Comparison of ENCODE assay signal across 9 cellular contexts in the genomic region with DNA sequence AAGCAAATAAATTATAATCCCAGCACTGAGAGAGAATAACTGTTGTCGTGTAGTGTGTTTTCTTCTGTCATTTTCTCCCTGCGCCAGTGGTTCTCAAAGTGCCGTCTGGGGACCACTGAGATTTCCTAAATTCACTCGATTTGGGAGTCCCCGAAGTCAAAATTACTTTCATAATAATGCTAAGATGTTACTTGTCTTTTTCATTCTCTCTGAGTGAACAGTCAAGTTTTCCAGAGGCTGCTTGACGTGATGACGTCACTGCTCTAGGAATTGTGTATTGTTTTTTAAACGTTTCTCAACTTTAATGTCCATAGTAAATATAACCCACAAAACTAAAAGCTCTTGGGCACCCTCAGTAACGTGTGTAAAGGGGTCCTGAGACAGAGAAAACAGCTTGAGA. TPM values are rescaled to one million over a fixed set of nuclear protein-coding genes. Genes with fewer than 3 reads are reported as not detected.
DNase-seq lines count a peak whose midpoint lies in the region; ATAC-seq, FAIRE-seq and TF ChIP-seq lines count a peak whose summit lies in the region.
"Had no signal": no experiment of that assay in that cellular context is flagged by ENCODE, and none has a peak within 500 bp of the region (broad histone marks: within the 10 kb centered on the region; RNA-seq: fewer than 3 reads in every experiment).

No MANE protein-coding gene starts in this region.

- no peaks in the 10 kb centered on the region for H3K9me3 Mint-ChIP-seq in activated naive CD8-positive, alpha-beta T cell treated with anti-CD3 and anti-CD28 coated beads, Interleukin-2, amount 10 ng/mL, durations not matched to agents 7 days and 5 days

- WGBS in heart right ventricle, 2 donors = 48 to 51% methylated on average over 9 of the region's 9 CpGs
- 31% methylated on average over 9 of the region's 9 CpGs for WGBS in right lobe of liver (ENCODE audit: insufficient coverage, low coverage, low lambda C conversion rate, missing lambda C conversion rate)

- peaks cover 0 to 35% (median 22%) of the 10 kb centered on the region in 9 donors for H3K36me3 ChIP-seq in heart right ventricle
- peaks cover 0 to 28% (median 16%) of the 10 kb centered on the region in 4 donors for H3K36me3 ChIP-seq in right lobe of liver
- peaks cover 30% of the 10 kb centered on the region for H3K36me3 ChIP-seq in upper lobe of right lung

- TF ChIP-seq CTCF in heart right ventricle (IDR thresholded peaks at IDR 0.05) (no peak), right lobe of liver (IDR thresholded peaks at IDR 0.05) (no peak), upper lobe of right lung (IDR thresholded peaks at IDR 0.05) (no peak)

- peak overlapping the region; percentile 94 for H3K4me3 Mint-ChIP-seq in activated naive CD8-positive, alpha-beta T cell treated with anti-CD3 and anti-CD28 coated beads, Interleukin-2, amount 10 ng/mL, durations not matched to agents 7 days and 5 days

- no peak for TF ChIP-seq POLR2A in right lobe of liver (IDR thresholded peaks at IDR 0.05)

- H3K27me3 ChIP-seq in heart right ventricle (peaks cover 0 to 22% (median 0%) of the 10 kb centered on the region in 7 donors), right lobe of liver (no peaks in the 10 kb centered on the region), upper lobe of right lung (no peaks in the 10 kb centered on the region)

- H3K27ac ChIP-seq in heart right ventricle (peak overlapping the region in 7 of 10 donors; percentile 43 to 86 (median 76)), right lobe of liver (no peak overlapping the region), upper lobe of right lung (no peak overlapping the region)

- intact Hi-C loops in heart right ventricle (cut with DNase I) = loop anchor here (2.0 to 10.0 kb wide), 13 partner anchors 65 to 530 kb away; a partner anchor contains a TSS
- intact Hi-C loops in left cardiac atrium (cut with DNase I) = loop anchor here (2.0 to 10.0 kb wide), 5 partner anchors 65 to 513 kb away; no protein-coding TSS in a partner anchor
- intact Hi-C loops in right lobe of liver (cut with DNase I) = loop anchor here (5.0 to 10.0 kb wide), 2 partner anchors 65 to 73 kb away; no protein-coding TSS in a partner anchor
- intact Hi-C loops in upper lobe of right lung (cut with DNase I) = no loop called here

- DNase-seq in heart right ventricle (no peak), left cardiac atrium (no peak), right lobe of liver (no peak), upper lobe of right lung (no peak), NCI-H2196 (lab: John Stamatoyannopoulos, UW; ENCODE audit: unreplicated experiment) (no peak), urothelium cell line (ENCODE audit: low spot score) (no peak)
- no peak for DNase-seq in activated naive CD8-positive, alpha-beta T cell treated with anti-CD3 and anti-CD28 coated beads, Interleukin-2, amount 10 ng/mL, durations not matched to agents 7 days and 5 days

- peaks cover 29% of the 10 kb centered on the region for H3K4me1 Mint-ChIP-seq in activated naive CD8-positive, alpha-beta T cell treated with anti-CD3 and anti-CD28 coated beads, Interleukin-2, amount 10 ng/mL, durations not matched to agents 7 days and 5 days

- FAIRE-seq in urothelium cell line (lab: Jason Lieb, UNC) = no peak

- H3K4me1 ChIP-seq in heart right ventricle = peaks cover 6 to 40% (median 27%) of the 10 kb centered on the region in 9 donors
- peaks cover 0 to 28% (median 3%) of the 10 kb centered on the region in 4 donors for H3K4me1 ChIP-seq in right lobe of liver
- peaks cover 21% of the 10 kb centered on the region for H3K4me1 ChIP-seq in upper lobe of right lung

- ATAC-seq in heart right ventricle (no peak), left cardiac atrium (no peak), right lobe of liver (no peak), upper lobe of right lung (no peak), GM21515 (IDR thresholded peaks at IDR 0.05; ENCODE audit: unreplicated experiment) (no peak)
- ATAC-seq in activated naive CD8-positive, alpha-beta T cell treated with anti-CD3 and anti-CD28 coated beads, Interleukin-2, amount 10 ng/mL, durations not matched to agents 7 days and 5 days (ENCODE audit: low read depth) = no peak

- POLR2A ChIA-PET in activated naive CD8-positive, alpha-beta T cell treated with anti-CD3 and anti-CD28 coated beads, Interleukin-2, amount 10 ng/mL, durations not matched to agents 7 days and 5 days (lab: Charles Lee) = interaction anchor here (0.9 to 1.8 kb wide), 8 partner anchors 21 to 428 kb away, joined by 3 to 11 read pairs (median 4); a partner anchor contains a TSS

- H3K9me3 ChIP-seq in heart right ventricle (no peaks in the 10 kb centered on the region), right lobe of liver (no peaks in the 10 kb centered on the region), upper lobe of right lung (no peaks in the 10 kb centered on the region)

- H3K36me3 Mint-ChIP-seq in activated naive CD8-positive, alpha-beta T cell treated with anti-CD3 and anti-CD28 coated beads, Interleukin-2, amount 10 ng/mL, durations not matched to agents 7 days and 5 days = peaks cover 1% of the 10 kb centered on the region

- peak overlapping the region; percentile 91 for H3K27ac Mint-ChIP-seq in activated naive CD8-positive, alpha-beta T cell treated with anti-CD3 and anti-CD28 coated beads, Interleukin-2, amount 10 ng/mL, durations not matched to agents 7 days and 5 days

- peaks cover 12% of the 10 kb centered on the region for H3K27me3 Mint-ChIP-seq in activated naive CD8-positive, alpha-beta T cell treated with anti-CD3 and anti-CD28 coated beads, Interleukin-2, amount 10 ng/mL, durations not matched to agents 7 days and 5 days

- H3K4me3 ChIP-seq in heart right ventricle (peak overlapping the region; percentile 65 to 97 (median 80)), right lobe of liver (peak overlapping the region; percentile 94 to 97 (median 95)), upper lobe of right lung (peak overlapping the region; percentile 77)

RNA-seq across cellular contexts. Expression of a gene that starts 0.8 kb away (rescaled TPM):
- total RNA-seq in heart right ventricle (10 to 100 TPM; 21.1 to 49.9 (median 36.9) TPM), left cardiac atrium (10 to 100 TPM; 27.9 to 34.3 TPM), right lobe of liver (10 to 100 TPM; 14.2 to 29.2 (median 23.0) TPM), upper lobe of right lung (41.1 TPM)
- 10 to 100 TPM; 31.7 to 59.6 TPM for polyA plus RNA-seq in heart right ventricle
- total RNA-seq in activated naive CD8-positive, alpha-beta T cell treated with anti-CD3 and anti-CD28 coated beads, Interleukin-2, amount 10 ng/mL, durations not matched to agents 7 days and 5 days = 10 to 100 TPM; 59.4 to 62.3 TPM

RNA-seq across cellular contexts. Expression of a gene that starts 47.8 kb away (rescaled TPM):
- total RNA-seq in heart right ventricle = 100 to 1,000 TPM; 228 to 359 (median 271) TPM
- polyA plus RNA-seq in heart right ventricle = 100 to 1,000 TPM; 218 to 778 TPM
- 100 to 1,000 TPM; 225 to 240 TPM for total RNA-seq in left cardiac atrium
- 100 to 1,000 TPM; 205 to 216 TPM for total RNA-seq in activated naive CD8-positive, alpha-beta T cell treated with anti-CD3 and anti-CD28 coated beads, Interleukin-2, amount 10 ng/mL, durations not matched to agents 7 days and 5 days
- 100 to 1,000 TPM in 2 of 6 experiments, 10 to 100 TPM in 4; 70.8 to 111 (median 90.2) TPM for total RNA-seq in right lobe of liver
- 190 TPM for total RNA-seq in upper lobe of right lung

RNA-seq across cellular contexts. Expression of a gene that starts 53.0 kb away (rescaled TPM):
- total RNA-seq in heart right ventricle (10 to 100 TPM; 32.0 to 56.0 (median 43.6) TPM), left cardiac atrium (10 to 100 TPM; 28.6 to 29.3 TPM), right lobe of liver (10 to 100 TPM; 21.6 to 37.9 (median 31.0) TPM), upper lobe of right lung (19.6 TPM)
- polyA plus RNA-seq in heart right ventricle = 10 to 100 TPM; 32.5 to 64.5 TPM
- 10 to 100 TPM; 24.6 to 25.2 TPM for total RNA-seq in activated naive CD8-positive, alpha-beta T cell treated with anti-CD3 and anti-CD28 coated beads, Interleukin-2, amount 10 ng/mL, durations not matched to agents 7 days and 5 days

RNA-seq across cellular contexts. Expression of a gene that starts 58.4 kb away (rescaled TPM):
- 1 to 10 TPM; 1.3 to 8.7 (median 3.0) TPM for total RNA-seq in heart right ventricle
- polyA plus RNA-seq in heart right ventricle = 10 to 100 TPM in 1 of 2 donors, 1 to 10 TPM in 1; 3.3 to 12.0 TPM
- total RNA-seq in left cardiac atrium = 1 to 10 TPM; 1.5 to 4.6 TPM
- 1 to 10 TPM; 1.4 to 1.7 TPM for total RNA-seq in activated naive CD8-positive, alpha-beta T cell treated with anti-CD3 and anti-CD28 coated beads, Interleukin-2, amount 10 ng/mL, durations not matched to agents 7 days and 5 days
- under 1 TPM in 1 of 6 experiments, not detected in 5; 0.26 TPM for total RNA-seq in right lobe of liver
- total RNA-seq in upper lobe of right lung = 0.23 TPM
- total RNA-seq: NCI-H460 had no signal

Comparison
In these comparisons a context has a peak if more than half of its experiments do, and no peak if none do; other contexts are left out.
1. H3K27ac ChIP-seq: peak in heart right ventricle (7 of 10); none in right lobe of liver (0 of 3) and upper lobe of right lung (single experiment).
2. Peak in every context shown above with its lines, with median percentiles within 50 percentile points of each other: H3K4me3 ChIP-seq.